ENCODE assay signal across 30 cellular contexts in genomic region chr14:94484476-94484875, GRCh38. TPM values are rescaled to one million over a fixed set of nuclear protein-coding genes. Genes with fewer than 3 reads are reported as not detected.
"Had no signal": no experiment of that assay in that cellular context is flagged by ENCODE, and none has a peak within 500 bp of the region (broad histone marks: within the 10 kb centered on the region; RNA-seq: fewer than 3 reads in every experiment).

No MANE protein-coding gene starts in this region.

- H3K9me3 ChIP-seq: colonic mucosa, gastrocnemius medialis, lower lobe of right lung, mucosa of descending colon, neutrophil, prostate gland, thoracic aorta, upper lobe of left lung had no signal

- H3K4me3 Mint-ChIP-seq: dendritic cell treated with granulocyte-macrophage colony-stimulating factor and Interleukin-4, amounts not matched to agents 40 ng/mL and 50 ng/mL, for 4 days; endodermal cell; memory B cell; mesothelial cell of epicardium; naive B cell; natural killer cell treated with Interleukin-12 subunit alpha and Interleukin-12 subunit beta and Interleukin-15 and Interleukin-18, amount 100 ng/mL, for 72 hours; neural crest cell; stimulated activated naive B cell treated with anti-CD40 and anti-IgM and Interleukin-4, amounts not matched to agents 10 μg/mL and 1 μg/mL and 100 μg/mL, for 72 hours; stimulated activated naive CD8-positive, alpha-beta T cell treated with anti-CD3 and anti-CD28 coated beads, Interleukin-15, Interleukin-2, amounts not matched to agents 100 ng/mL and 50 ng/mL, for 24 hours had no signal

- H3K4me1 ChIP-seq: colonic mucosa, prostate gland had no signal

- H3K36me3 ChIP-seq: colonic mucosa, gastrocnemius medialis, lower lobe of right lung, neutrophil, prostate gland, right atrium auricular region, sigmoid colon, thoracic aorta, tibial nerve, upper lobe of left lung had no signal

- H3K4me3 ChIP-seq: colonic mucosa, gastrocnemius medialis, lower lobe of right lung, mucosa of descending colon, prostate gland, right atrium auricular region, sigmoid colon, thoracic aorta, tibial nerve, upper lobe of left lung had no signal

- ATAC-seq: esophagus mucosa; gastrocnemius medialis; left ventricle myocardium superior; lower lobe of right lung; mucosa of descending colon; natural killer cell treated with Interleukin-12 subunit alpha and Interleukin-12 subunit beta and Interleukin-15 and Interleukin-18, amount 100 ng/mL, for 72 hours; stimulated activated naive B cell treated with anti-CD40 and anti-IgM and Interleukin-4, amounts not matched to agents 10 μg/mL and 1 μg/mL and 100 μg/mL, for 72 hours had no signal

- DNase-seq: colonic mucosa; effector CD8-positive, alpha-beta T cell; endodermal cell; gastrocnemius medialis; left ventricle myocardium superior; lower lobe of right lung; mucosa of descending colon; naive B cell; sigmoid colon; small intestine; stimulated activated CD4-positive, alpha-beta T cell treated with anti-CD3 and anti-CD28 coated beads, Interleukin-15, amount 100 ng/mL, for 24 hours; stimulated activated CD4-positive, alpha-beta T cell treated with anti-CD3 and anti-CD28 coated beads, Interleukin-2, amount 100 ng/mL, for 48 hours; stimulated activated naive B cell treated with anti-CD40 and anti-IgM and Interleukin-4, amounts not matched to agents 10 μg/mL and 1 μg/mL and 100 μg/mL, for 72 hours; upper lobe of left lung had no signal

- H3K27me3 ChIP-seq: colonic mucosa, right atrium auricular region had no signal

- H3K9me3 Mint-ChIP-seq: dendritic cell treated with granulocyte-macrophage colony-stimulating factor and Interleukin-4, amounts not matched to agents 40 ng/mL and 50 ng/mL, for 4 days; endodermal cell; memory B cell; natural killer cell treated with Interleukin-12 subunit alpha and Interleukin-12 subunit beta and Interleukin-15 and Interleukin-18, amount 100 ng/mL, for 72 hours; neural crest cell; stimulated activated naive B cell treated with anti-CD40 and anti-IgM and Interleukin-4, amounts not matched to agents 10 μg/mL and 1 μg/mL and 100 μg/mL, for 72 hours; stimulated activated naive CD8-positive, alpha-beta T cell treated with anti-CD3 and anti-CD28 coated beads, Interleukin-15, Interleukin-2, amounts not matched to agents 100 ng/mL and 50 ng/mL, for 24 hours had no signal

- H3K27ac ChIP-seq: colonic mucosa, epithelial cell of prostate, gastrocnemius medialis, lower lobe of right lung, neutrophil, prostate gland, right atrium auricular region, sigmoid colon, thoracic aorta, tibial nerve, upper lobe of left lung had no signal

- H3K36me3 Mint-ChIP-seq: memory B cell; mesothelial cell of epicardium; naive B cell; natural killer cell treated with Interleukin-12 subunit alpha and Interleukin-12 subunit beta and Interleukin-15 and Interleukin-18, amount 100 ng/mL, for 72 hours; stimulated activated naive B cell treated with anti-CD40 and anti-IgM and Interleukin-4, amounts not matched to agents 10 μg/mL and 1 μg/mL and 100 μg/mL, for 72 hours had no signal

- H3K27ac Mint-ChIP-seq: dendritic cell treated with granulocyte-macrophage colony-stimulating factor and Interleukin-4, amounts not matched to agents 40 ng/mL and 50 ng/mL, for 4 days; endodermal cell; memory B cell; mesothelial cell of epicardium; natural killer cell treated with Interleukin-12 subunit alpha and Interleukin-12 subunit beta and Interleukin-15 and Interleukin-18, amount 100 ng/mL, for 72 hours; stimulated activated naive B cell treated with anti-CD40 and anti-IgM and Interleukin-4, amounts not matched to agents 10 μg/mL and 1 μg/mL and 100 μg/mL, for 72 hours; stimulated activated naive CD8-positive, alpha-beta T cell treated with anti-CD3 and anti-CD28 coated beads, Interleukin-15, Interleukin-2, amounts not matched to agents 100 ng/mL and 50 ng/mL, for 24 hours had no signal

RNA-seq across cellular contexts. Expression of gene SERPINA9, which starts 8.5 kb away (rescaled TPM):
- total RNA-seq: colonic mucosa; endodermal cell; gastrocnemius medialis; glomerular endothelial cell; left ventricle myocardium superior; lower lobe of right lung; mesothelial cell of epicardium; mucosa of descending colon; natural killer cell treated with Interleukin-12 subunit alpha and Interleukin-12 subunit beta and Interleukin-15 and Interleukin-18, amount 100 ng/mL, for 72 hours; neural crest cell; osteocyte; prostate gland; right atrium auricular region; sigmoid colon; tibial nerve had no signal

RNA-seq across cellular contexts. Expression of gene SERPINA12, which starts 24.8 kb away (rescaled TPM):
- total RNA-seq: colonic mucosa; endodermal cell; esophagus mucosa; gastrocnemius medialis; glomerular endothelial cell; left ventricle myocardium superior; lower lobe of right lung; mesothelial cell of epicardium; mucosa of descending colon; natural killer cell treated with Interleukin-12 subunit alpha and Interleukin-12 subunit beta and Interleukin-15 and Interleukin-18, amount 100 ng/mL, for 72 hours; neural crest cell; osteocyte; right atrium auricular region; sigmoid colon; thoracic aorta; tibial nerve; upper lobe of left lung had no signal
- polyA plus RNA-seq: sigmoid colon had no signal

RNA-seq across cellular contexts. Expression of gene SERPINA11, which starts 31.9 kb away (rescaled TPM):
- total RNA-seq: colonic mucosa; glomerular endothelial cell; left ventricle myocardium superior; lower lobe of right lung; mesothelial cell of epicardium; mucosa of descending colon; natural killer cell treated with Interleukin-12 subunit alpha and Interleukin-12 subunit beta and Interleukin-15 and Interleukin-18, amount 100 ng/mL, for 72 hours; neural crest cell; osteocyte; prostate gland; right atrium auricular region; sigmoid colon; thoracic aorta; tibial nerve; upper lobe of left lung had no signal
- polyA plus RNA-seq: keratinocyte had no signal
